ENCODE assay signal across 1 cellular context in the genomic region with DNA sequence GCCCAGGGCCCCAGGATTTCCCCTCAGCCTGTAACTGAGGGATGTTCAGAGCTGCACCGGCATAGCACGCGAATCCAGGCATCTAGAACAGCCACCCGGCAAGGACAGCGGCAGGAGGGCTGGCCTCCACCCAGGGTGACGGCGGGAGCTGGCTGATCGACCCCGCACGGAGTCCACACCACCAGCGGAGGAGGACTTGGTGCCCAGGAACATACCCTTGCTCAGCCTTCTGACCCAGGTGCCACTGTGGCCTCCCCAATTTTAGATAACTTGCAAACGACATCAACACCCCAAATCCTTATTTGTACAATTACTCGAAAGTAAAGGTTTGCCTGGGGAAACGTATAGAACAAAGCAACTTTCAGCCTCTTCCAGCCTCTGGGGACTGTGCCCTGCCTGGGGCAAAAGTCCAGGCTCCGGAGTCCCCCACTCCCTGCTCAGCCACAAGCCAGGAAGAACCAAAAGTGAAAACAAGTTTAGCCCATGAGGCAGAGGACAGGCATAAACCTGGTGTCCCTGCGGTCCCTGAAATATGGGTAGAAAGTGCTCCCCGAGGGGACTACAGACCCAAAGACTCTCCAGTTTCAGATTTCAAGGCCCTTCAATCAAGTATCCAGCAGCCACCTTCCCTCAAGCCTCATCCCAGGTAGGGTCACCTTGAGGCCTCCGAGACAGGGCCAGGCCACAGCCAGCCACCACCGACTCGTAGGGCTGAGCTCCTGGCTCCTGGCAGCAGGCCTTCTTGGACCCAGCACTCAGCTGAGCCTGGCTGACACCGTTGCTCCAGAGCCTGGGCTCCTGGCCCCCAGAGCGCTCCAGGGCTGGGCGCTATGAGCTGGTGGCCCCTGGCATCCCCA.
TF ChIP-seq lines count a peak whose summit lies in the region.

No MANE protein-coding gene starts in this region.

TF ChIP-seq in HepG2, 621 proteins besides CTCF, POLR2A, EP300 and RAD21 (continued from another document and continues in another):
- TF ChIP-seq, protein P1, sequence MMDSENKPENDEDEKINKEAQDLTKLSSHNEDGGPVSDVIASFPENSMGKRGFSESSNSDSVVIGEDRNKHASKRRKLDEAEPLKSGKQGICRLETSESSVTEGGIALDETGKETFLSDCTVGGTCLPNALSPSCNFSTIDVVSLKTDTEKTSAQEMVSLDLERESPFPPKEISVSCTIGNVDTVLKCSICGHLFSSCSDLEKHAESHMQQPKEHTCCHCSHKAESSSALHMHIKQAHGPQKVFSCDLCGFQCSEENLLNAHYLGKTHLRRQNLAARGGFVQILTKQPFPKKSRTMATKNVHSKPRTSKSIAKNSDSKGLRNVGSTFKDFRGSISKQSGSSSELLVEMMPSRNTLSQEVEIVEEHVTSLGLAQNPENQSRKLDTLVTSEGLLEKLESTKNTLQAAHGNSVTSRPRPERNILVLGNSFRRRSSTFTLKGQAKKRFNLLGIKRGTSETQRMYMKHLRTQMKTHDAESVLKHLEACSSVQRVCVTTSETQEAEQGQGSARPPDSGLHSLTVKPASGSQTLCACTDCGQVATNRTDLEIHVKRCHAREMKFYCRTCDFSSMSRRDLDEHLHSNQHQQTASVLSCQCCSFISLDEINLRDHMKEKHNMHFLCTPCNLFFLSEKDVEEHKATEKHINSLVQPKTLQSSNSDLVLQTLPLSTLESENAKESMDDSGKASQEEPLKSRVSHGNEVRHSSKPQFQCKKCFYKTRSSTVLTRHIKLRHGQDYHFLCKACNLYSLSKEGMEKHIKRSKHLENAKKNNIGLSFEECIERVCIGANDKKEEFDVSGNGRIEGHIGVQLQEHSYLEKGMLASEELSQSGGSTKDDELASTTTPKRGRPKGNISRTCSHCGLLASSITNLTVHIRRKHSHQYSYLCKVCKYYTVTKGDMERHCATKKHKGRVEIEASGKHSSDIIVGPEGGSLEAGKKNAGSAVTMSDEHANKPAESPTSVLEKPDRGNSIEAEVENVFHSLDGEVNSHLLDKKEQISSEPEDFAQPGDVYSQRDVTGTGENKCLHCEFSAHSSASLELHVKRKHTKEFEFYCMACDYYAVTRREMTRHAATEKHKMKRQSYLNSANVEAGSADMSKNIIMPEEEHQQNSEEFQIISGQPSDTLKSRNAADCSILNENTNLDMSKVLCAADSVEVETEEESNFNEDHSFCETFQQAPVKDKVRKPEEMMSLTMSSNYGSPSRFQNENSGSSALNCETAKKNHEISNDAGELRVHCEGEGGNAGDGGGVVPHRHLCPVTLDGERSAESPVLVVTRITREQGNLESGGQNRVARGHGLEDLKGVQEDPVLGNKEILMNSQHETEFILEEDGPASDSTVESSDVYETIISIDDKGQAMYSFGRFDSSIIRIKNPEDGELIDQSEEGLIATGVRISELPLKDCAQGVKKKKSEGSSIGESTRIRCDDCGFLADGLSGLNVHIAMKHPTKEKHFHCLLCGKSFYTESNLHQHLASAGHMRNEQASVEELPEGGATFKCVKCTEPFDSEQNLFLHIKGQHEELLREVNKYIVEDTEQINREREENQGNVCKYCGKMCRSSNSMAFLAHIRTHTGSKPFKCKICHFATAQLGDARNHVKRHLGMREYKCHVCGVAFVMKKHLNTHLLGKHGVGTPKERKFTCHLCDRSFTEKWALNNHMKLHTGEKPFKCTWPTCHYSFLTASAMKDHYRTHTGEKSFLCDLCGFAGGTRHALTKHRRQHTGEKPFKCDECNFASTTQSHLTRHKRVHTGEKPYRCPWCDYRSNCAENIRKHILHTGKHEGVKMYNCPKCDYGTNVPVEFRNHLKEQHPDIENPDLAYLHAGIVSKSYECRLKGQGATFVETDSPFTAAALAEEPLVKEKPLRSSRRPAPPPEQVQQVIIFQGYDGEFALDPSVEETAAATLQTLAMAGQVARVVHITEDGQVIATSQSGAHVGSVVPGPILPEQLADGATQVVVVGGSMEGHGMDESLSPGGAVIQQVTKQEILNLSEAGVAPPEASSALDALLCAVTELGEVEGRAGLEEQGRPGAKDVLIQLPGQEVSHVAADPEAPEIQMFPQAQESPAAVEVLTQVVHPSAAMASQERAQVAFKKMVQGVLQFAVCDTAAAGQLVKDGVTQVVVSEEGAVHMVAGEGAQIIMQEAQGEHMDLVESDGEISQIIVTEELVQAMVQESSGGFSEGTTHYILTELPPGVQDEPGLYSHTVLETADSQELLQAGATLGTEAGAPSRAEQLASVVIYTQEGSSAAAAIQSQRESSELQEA (CRISPR knock-in tag; IDR thresholded peaks at IDR 0.05; ENCODE audit: not compliant biosample characterization): peak; percentile 89
- TF ChIP-seq, protein P2, sequence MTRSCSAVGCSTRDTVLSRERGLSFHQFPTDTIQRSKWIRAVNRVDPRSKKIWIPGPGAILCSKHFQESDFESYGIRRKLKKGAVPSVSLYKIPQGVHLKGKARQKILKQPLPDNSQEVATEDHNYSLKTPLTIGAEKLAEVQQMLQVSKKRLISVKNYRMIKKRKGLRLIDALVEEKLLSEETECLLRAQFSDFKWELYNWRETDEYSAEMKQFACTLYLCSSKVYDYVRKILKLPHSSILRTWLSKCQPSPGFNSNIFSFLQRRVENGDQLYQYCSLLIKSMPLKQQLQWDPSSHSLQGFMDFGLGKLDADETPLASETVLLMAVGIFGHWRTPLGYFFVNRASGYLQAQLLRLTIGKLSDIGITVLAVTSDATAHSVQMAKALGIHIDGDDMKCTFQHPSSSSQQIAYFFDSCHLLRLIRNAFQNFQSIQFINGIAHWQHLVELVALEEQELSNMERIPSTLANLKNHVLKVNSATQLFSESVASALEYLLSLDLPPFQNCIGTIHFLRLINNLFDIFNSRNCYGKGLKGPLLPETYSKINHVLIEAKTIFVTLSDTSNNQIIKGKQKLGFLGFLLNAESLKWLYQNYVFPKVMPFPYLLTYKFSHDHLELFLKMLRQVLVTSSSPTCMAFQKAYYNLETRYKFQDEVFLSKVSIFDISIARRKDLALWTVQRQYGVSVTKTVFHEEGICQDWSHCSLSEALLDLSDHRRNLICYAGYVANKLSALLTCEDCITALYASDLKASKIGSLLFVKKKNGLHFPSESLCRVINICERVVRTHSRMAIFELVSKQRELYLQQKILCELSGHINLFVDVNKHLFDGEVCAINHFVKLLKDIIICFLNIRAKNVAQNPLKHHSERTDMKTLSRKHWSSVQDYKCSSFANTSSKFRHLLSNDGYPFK (CRISPR knock-in tag; IDR thresholded peaks at IDR 0.05; ENCODE audit: borderline replicate concordance): peak; percentile 21; the same call in 1 of the 2 replicates
- no peak for TF ChIP-seq JUNB (CRISPR knock-in tag; IDR thresholded peaks at IDR 0.05; ENCODE audit: borderline replicate concordance)
- TF ChIP-seq, protein P3, sequence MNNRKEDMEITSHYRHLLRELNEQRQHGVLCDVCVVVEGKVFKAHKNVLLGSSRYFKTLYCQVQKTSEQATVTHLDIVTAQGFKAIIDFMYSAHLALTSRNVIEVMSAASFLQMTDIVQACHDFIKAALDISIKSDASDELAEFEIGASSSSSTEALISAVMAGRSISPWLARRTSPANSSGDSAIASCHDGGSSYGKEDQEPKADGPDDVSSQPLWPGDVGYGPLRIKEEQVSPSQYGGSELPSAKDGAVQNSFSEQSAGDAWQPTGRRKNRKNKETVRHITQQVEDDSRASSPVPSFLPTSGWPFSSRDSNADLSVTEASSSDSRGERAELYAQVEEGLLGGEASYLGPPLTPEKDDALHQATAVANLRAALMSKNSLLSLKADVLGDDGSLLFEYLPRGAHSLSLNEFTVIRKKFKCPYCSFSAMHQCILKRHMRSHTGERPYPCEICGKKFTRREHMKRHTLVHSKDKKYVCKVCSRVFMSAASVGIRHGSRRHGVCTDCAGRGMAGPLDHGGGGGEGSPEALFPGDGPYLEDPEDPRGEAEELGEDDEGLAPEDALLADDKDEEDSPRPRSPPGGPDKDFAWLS (CRISPR knock-in tag; IDR thresholded peaks at IDR 0.05; ENCODE audit: borderline replicate concordance): no peak
- no peak for TF ChIP-seq POLR2AphosphoS5 (IDR thresholded peaks at IDR 0.05; ENCODE audit: low read depth, low read length)
- peak; percentile 39; the same call in 1 of the 2 replicates for TF ChIP-seq ZNF33B (CRISPR knock-in tag; IDR thresholded peaks at IDR 0.05)
- TF ChIP-seq SMAD3 (CRISPR knock-in tag; IDR thresholded peaks at IDR 0.05): 0 out of 2 replicates have a peak, but pooled peaks have one; percentile 16
- TF ChIP-seq, protein P4, sequence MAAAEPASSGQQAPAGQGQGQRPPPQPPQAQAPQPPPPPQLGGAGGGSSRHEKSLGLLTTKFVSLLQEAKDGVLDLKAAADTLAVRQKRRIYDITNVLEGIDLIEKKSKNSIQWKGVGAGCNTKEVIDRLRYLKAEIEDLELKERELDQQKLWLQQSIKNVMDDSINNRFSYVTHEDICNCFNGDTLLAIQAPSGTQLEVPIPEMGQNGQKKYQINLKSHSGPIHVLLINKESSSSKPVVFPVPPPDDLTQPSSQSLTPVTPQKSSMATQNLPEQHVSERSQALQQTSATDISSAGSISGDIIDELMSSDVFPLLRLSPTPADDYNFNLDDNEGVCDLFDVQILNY (CRISPR knock-in tag; conservative IDR thresholded peaks at IDR 0.05): no peak; the same call in 1 of the 2 replicates
- TF ChIP-seq RBAK (CRISPR knock-in tag; IDR thresholded peaks at IDR 0.05): no peak
- no peak for TF ChIP-seq ZNF577 (CRISPR knock-in tag; IDR thresholded peaks at IDR 0.05; ENCODE audit: borderline replicate concordance, low read depth)
- TF ChIP-seq, protein P5, sequence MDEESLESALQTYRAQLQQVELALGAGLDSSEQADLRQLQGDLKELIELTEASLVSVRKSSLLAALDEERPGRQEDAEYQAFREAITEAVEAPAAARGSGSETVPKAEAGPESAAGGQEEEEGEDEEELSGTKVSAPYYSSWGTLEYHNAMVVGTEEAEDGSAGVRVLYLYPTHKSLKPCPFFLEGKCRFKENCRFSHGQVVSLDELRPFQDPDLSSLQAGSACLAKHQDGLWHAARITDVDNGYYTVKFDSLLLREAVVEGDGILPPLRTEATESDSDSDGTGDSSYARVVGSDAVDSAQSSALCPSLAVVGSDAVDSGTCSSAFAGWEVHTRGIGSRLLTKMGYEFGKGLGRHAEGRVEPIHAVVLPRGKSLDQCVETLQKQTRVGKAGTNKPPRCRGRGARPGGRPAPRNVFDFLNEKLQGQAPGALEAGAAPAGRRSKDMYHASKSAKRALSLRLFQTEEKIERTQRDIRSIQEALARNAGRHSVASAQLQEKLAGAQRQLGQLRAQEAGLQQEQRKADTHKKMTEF (CRISPR knock-in tag; IDR thresholded peaks at IDR 0.05): no peak
- no peak for TF ChIP-seq SRSF4 (IDR thresholded peaks at IDR 0.05; ENCODE audit: low read depth, low read length, poor library complexity, severe bottlenecking)
- TF ChIP-seq ZNF232 (CRISPR knock-in tag; IDR thresholded peaks at IDR 0.05; ENCODE audit: borderline replicate concordance): peak; percentile 61; the same call in 1 of the 2 replicates
- TF ChIP-seq SOX5 (CRISPR knock-in tag; IDR thresholded peaks at IDR 0.05; ENCODE audit: borderline replicate concordance): no peak
- TF ChIP-seq NR2F1 (CRISPR knock-in tag; IDR thresholded peaks at IDR 0.05): no peak
- 0 out of 2 replicates have a peak, but pooled peaks have one; percentile 35 for TF ChIP-seq NFKB2 (CRISPR knock-in tag; IDR thresholded peaks at IDR 0.05; ENCODE audit: borderline replicate concordance)
- peak; percentile 28; the same call in 1 of the 2 replicates for TF ChIP-seq KDM6A (CRISPR knock-in tag; IDR thresholded peaks at IDR 0.05; ENCODE audit: low read depth)
- TF ChIP-seq POGZ (CRISPR knock-in tag; IDR thresholded peaks at IDR 0.05): peak; percentile 48; the same call in 1 of the 2 replicates
- TF ChIP-seq ZNF382 (CRISPR knock-in tag; IDR thresholded peaks at IDR 0.05; ENCODE audit: borderline replicate concordance): no peak
- no peak for TF ChIP-seq ZNF383 (CRISPR knock-in tag; IDR thresholded peaks at IDR 0.05; ENCODE audit: borderline replicate concordance)
- TF ChIP-seq HOXA3 (CRISPR knock-in tag; IDR thresholded peaks at IDR 0.05): peak; percentile 29; the same call in 1 of the 2 replicates
- TF ChIP-seq, protein P6, sequence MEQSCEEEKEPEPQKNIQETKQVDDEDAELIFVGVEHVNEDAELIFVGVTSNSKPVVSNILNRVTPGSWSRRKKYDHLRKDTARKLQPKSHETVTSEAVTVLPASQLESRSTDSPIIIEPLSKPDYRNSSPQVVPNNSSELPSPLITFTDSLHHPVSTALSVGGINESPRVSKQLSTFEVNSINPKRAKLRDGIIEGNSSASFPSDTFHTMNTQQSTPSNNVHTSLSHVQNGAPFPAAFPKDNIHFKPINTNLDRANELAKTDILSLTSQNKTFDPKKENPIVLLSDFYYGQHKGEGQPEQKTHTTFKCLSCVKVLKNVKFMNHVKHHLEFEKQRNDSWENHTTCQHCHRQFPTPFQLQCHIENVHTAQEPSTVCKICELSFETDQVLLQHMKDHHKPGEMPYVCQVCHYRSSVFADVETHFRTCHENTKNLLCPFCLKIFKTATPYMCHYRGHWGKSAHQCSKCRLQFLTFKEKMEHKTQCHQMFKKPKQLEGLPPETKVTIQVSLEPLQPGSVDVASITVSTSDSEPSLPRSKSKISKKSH (CRISPR knock-in tag; IDR thresholded peaks at IDR 0.05; ENCODE audit: borderline replicate concordance): no peak; the same call in none of the 2 replicates
- TF ChIP-seq JUND (CRISPR knock-in tag; IDR thresholded peaks at IDR 0.05): no peak
- no peak for TF ChIP-seq HNRNPH1 (optimal IDR thresholded peaks at IDR 0.05; ENCODE audit: low read depth, low read length)
- TF ChIP-seq TBX3 (IDR thresholded peaks at IDR 0.05; ENCODE audit: borderline replicate concordance): no peak
- TF ChIP-seq, protein P7, sequence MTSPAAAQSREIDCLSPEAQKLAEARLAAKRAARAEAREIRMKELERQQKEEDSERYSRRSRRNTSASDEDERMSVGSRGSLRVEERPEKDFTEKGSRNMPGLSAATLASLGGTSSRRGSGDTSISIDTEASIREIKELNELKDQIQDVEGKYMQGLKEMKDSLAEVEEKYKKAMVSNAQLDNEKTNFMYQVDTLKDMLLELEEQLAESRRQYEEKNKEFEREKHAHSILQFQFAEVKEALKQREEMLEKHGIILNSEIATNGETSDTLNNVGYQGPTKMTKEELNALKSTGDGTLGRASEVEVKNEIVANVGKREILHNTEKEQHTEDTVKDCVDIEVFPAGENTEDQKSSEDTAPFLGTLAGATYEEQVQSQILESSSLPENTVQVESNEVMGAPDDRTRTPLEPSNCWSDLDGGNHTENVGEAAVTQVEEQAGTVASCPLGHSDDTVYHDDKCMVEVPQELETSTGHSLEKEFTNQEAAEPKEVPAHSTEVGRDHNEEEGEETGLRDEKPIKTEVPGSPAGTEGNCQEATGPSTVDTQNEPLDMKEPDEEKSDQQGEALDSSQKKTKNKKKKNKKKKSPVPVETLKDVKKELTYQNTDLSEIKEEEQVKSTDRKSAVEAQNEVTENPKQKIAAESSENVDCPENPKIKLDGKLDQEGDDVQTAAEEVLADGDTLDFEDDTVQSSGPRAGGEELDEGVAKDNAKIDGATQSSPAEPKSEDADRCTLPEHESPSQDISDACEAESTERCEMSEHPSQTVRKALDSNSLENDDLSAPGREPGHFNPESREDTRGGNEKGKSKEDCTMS (CRISPR knock-in tag; conservative IDR thresholded peaks at IDR 0.05): no peak
- TF ChIP-seq SALL2 (CRISPR knock-in tag; IDR thresholded peaks at IDR 0.05): no peak
- peak; percentile 30; the same call in 1 of the 2 replicates for TF ChIP-seq HNF4G (IDR thresholded peaks at IDR 0.05; ENCODE audit: borderline replicate concordance, low read depth, low read length)
- TF ChIP-seq HNF4G (CRISPR knock-in tag; IDR thresholded peaks at IDR 0.05; ENCODE audit: borderline replicate concordance, low read depth): peak; percentile 56; the same call in 1 of the 2 replicates
- TF ChIP-seq ZMYM3 (CRISPR knock-in tag; IDR thresholded peaks at IDR 0.05): peak; percentile 26
- TF ChIP-seq TMF1 (CRISPR knock-in tag; IDR thresholded peaks at IDR 0.05; ENCODE audit: low read depth): no peak
- TF ChIP-seq, protein P8, sequence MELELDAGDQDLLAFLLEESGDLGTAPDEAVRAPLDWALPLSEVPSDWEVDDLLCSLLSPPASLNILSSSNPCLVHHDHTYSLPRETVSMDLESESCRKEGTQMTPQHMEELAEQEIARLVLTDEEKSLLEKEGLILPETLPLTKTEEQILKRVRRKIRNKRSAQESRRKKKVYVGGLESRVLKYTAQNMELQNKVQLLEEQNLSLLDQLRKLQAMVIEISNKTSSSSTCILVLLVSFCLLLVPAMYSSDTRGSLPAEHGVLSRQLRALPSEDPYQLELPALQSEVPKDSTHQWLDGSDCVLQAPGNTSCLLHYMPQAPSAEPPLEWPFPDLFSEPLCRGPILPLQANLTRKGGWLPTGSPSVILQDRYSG (CRISPR knock-in tag; IDR thresholded peaks at IDR 0.05): 0 out of 2 replicates have a peak, but pooled peaks have one; percentile 59
